In the genomic region with DNA sequence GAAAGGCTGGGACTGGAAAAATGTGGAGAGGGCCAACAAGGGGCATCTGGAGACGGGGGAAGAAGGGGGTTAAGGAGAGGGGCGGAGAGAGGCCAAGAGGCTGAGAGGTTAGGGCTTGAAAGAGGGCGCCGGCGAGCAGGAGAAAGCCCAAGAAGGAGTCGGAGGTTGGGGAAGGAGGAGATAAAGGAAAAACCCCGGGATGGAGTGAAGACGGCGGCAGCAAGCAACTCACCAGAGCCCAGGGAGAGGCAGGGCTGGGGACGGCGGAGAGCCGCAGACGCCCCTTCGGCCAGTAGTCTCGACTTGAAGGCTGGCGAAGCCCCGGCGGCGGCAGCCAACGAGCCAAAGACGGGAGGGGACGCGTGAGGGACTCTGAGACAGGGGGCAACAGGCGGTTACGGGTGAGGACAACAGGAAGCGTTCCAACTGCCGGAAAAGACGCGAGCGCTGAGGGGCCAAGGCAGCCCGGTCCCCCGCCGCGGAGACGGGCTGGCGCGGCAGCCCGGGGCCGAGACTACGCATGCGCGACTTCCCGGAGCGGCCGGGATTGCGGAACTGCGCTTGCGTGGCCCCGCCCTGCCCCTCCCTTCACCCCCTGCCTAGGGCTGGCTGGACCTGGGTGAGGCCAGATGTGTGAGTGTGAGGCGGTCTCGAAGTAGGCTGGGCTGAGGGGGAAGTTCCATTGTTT, we compare ENCODE assay signal across 8 cellular contexts. TPM values are rescaled to one million over a fixed set of nuclear protein-coding genes. Genes with fewer than 3 reads are reported as not detected.
DNase-seq lines count a peak whose midpoint lies in the region; ATAC-seq and TF ChIP-seq lines count a peak whose summit lies in the region.

A gene (minus strand): TSS at position 522 of the 688 bp plus-strand sequence. CDS start 7,277 bp downstream, outside the sequence.

- H3K79me2 ChIP-seq in PC-9 (ENCODE audit: low read depth), result peaks cover 51% of the 10 kb centered on the region

- TF ChIP-seq POLR2A in erythroblast (IDR thresholded peaks at IDR 0.05; ENCODE audit: low read length), result peak; percentile 89

- no peaks in the 10 kb centered on the region for H3K9me2 ChIP-seq in PC-9 (ENCODE audit: insufficient read depth)

- H3K4me2 ChIP-seq in PC-9, result peak within 1 kb of the TSS; percentile 94

- H3K4me1 ChIP-seq in PC-9 (replicated peaks; ENCODE audit: insufficient read depth) (peaks cover 36% of the 10 kb centered on the region), mucosa of rectum (ENCODE audit: control insufficient read depth in 2 of 2, insufficient read depth in 2 of 2, low read length in 2 of 2) (peaks cover 12 to 25% of the 10 kb centered on the region in 2 donors)

- H3K27ac ChIP-seq in PC-9 (peak within 1 kb of the TSS; percentile 51), mucosa of rectum (ENCODE audit: low read depth in 2 of 2, low read length in 2 of 2) (peak within 1 kb of the TSS; percentile 97 to 98)

- peak within 1 kb of the TSS; percentile 92 for H3K4me3 ChIP-seq in PC-9
- H3K4me3 ChIP-seq in mucosa of rectum (ENCODE audit: low read length in 2 of 2), result peak within 1 kb of the TSS; percentile 91 to 98

- peak within 1 kb of the TSS; percentile 89 for H2AFZ ChIP-seq in PC-9

- CTCF ChIA-PET in PC-9 (lab: Charles Lee), result no interaction called here

- POLR2A ChIA-PET in PC-9 (lab: Charles Lee; ENCODE audit: unreplicated experiment), result no interaction called here

- no peaks in the 10 kb centered on the region for H3K9me3 ChIP-seq in PC-9 (ENCODE audit: insufficient read depth, low read depth)
- no peaks in the 10 kb centered on the region for H3K9me3 ChIP-seq in mucosa of rectum (ENCODE audit: control insufficient read depth in 2 of 2, low read length in 2 of 2)

- ATAC-seq in GM21717 (IDR thresholded peaks at IDR 0.05; ENCODE audit: unreplicated experiment), result peak; percentile 65

- peak; percentile 32; the same call in 1 of the 2 replicates for TF ChIP-seq CTCF in PC-9 (conservative IDR thresholded peaks at IDR 0.05)

- intact Hi-C loops in PC-9 (cut with micrococcal nuclease; ENCODE audit: unreplicated experiment), result loop anchor here (1.0 kb wide), 2 partner anchors 32 to 46 kb away; no protein-coding TSS in a partner anchor

- peak within 1 kb of the TSS; percentile 100 for H3K9ac ChIP-seq in mucosa of rectum (ENCODE audit: low read depth in 1 of 2, low read length in 2 of 2)

- BruUV-seq in PC-9 (replicated peaks; lab: Mats Ljungman, UMichigan), result no TSS peak

- H4K20me1 ChIP-seq in PC-9 (ENCODE audit: insufficient read depth), result 0 out of 2 replicates have a peak, but pooled peaks cover 7% of the 10 kb centered on the region

- H3F3A ChIP-seq in PC-9 (ENCODE audit: insufficient read depth, low read depth), result no peaks in the 10 kb centered on the region; the same call in 1 of the 2 replicates

- H3K27me3 ChIP-seq in PC-9 (ENCODE audit: insufficient read depth, low read depth) (no peaks in the 10 kb centered on the region), mucosa of rectum (ENCODE audit: control insufficient read depth in 2 of 2, insufficient read depth in 2 of 2, low read length in 2 of 2) (no peaks in the 10 kb centered on the region)

- H3K36me3 ChIP-seq in PC-9 (ENCODE audit: low read depth) (peaks cover 3% of the 10 kb centered on the region; the same call in 1 of the 2 replicates), mucosa of rectum (ENCODE audit: control insufficient read depth in 2 of 2, insufficient read depth in 2 of 2, low read length in 2 of 2) (no peaks in the 10 kb centered on the region)

- peak; percentile 95 for DNase-seq in DMS 273 (lab: John Stamatoyannopoulos, UW; ENCODE audit: unreplicated experiment)
- DNase-seq in KG1 (lab: John Stamatoyannopoulos, UW), result peak; percentile 79
- peak; percentile 73 to 84 for DNase-seq in PC-9
- DNase-seq in activated T-cell treated with anti-CD3 and anti-CD28 coated beads, Interleukin-2, amount 50 U/mL, for 1 hour, result peak; percentile 97
- DNase-seq in erythroblast (lab: John Stamatoyannopoulos, UW), result peak; percentile 90 to 94
- DNase-seq in stimulated activated CD8-positive, alpha-beta memory T cell treated with anti-CD3 and anti-CD28 coated beads, Interleukin-4, amount 100 ng/mL, for 4 hours (ENCODE audit: low read depth in 2 of 2, low spot score in 1 of 2), result peak; percentile 88 to 89

RNA-seq across cellular contexts. Expression of the gene that starts here (rescaled TPM):
- 45.7 and 53.3 TPM in 2 replicates for total RNA-seq in PC-9 (2021)

Comparison
In these comparisons a context has a peak if more than half of its experiments do, and no peak if none do; other contexts are left out.
1. Peak in every context shown above with its lines: DNase-seq, ATAC-seq, H3K4me3 ChIP-seq and H3K27ac ChIP-seq.